1 cellular context compared by ENCODE assay signal in genomic region chr15:90994417-90995311, GRCh38.
TF ChIP-seq lines count a peak whose summit lies in the region.

TSS of gene PRC1 (minus strand) at chr15:90994535. CDS start at chr15:90994417, 118 bp downstream.

TF ChIP-seq in HepG2, 621 proteins besides CTCF, POLR2A, EP300 and RAD21 (continued from another document and continues in another):
- TF ChIP-seq, protein P1, sequence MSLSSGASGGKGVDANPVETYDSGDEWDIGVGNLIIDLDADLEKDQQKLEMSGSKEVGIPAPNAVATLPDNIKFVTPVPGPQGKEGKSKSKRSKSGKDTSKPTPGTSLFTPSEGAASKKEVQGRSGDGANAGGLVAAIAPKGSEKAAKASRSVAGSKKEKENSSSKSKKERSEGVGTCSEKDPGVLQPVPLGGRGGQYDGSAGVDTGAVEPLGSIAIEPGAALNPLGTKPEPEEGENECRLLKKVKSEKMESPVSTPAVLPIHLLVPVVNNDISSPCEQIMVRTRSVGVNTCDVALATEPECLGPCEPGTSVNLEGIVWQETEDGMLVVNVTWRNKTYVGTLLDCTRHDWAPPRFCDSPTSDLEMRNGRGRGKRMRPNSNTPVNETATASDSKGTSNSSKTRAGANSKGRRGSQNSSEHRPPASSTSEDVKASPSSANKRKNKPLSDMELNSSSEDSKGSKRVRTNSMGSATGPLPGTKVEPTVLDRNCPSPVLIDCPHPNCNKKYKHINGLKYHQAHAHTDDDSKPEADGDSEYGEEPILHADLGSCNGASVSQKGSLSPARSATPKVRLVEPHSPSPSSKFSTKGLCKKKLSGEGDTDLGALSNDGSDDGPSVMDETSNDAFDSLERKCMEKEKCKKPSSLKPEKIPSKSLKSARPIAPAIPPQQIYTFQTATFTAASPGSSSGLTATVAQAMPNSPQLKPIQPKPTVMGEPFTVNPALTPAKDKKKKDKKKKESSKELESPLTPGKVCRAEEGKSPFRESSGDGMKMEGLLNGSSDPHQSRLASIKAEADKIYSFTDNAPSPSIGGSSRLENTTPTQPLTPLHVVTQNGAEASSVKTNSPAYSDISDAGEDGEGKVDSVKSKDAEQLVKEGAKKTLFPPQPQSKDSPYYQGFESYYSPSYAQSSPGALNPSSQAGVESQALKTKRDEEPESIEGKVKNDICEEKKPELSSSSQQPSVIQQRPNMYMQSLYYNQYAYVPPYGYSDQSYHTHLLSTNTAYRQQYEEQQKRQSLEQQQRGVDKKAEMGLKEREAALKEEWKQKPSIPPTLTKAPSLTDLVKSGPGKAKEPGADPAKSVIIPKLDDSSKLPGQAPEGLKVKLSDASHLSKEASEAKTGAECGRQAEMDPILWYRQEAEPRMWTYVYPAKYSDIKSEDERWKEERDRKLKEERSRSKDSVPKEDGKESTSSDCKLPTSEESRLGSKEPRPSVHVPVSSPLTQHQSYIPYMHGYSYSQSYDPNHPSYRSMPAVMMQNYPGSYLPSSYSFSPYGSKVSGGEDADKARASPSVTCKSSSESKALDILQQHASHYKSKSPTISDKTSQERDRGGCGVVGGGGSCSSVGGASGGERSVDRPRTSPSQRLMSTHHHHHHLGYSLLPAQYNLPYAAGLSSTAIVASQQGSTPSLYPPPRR (CRISPR knock-in tag; IDR thresholded peaks at IDR 0.05; ENCODE audit: borderline replicate concordance): no peak; the same call in 1 of the 2 replicates
- peak; percentile 57; the same call in 1 of the 2 replicates for TF ChIP-seq PITX1 (CRISPR knock-in tag; IDR thresholded peaks at IDR 0.05)
- TF ChIP-seq NAIF1 (CRISPR knock-in tag; IDR thresholded peaks at IDR 0.05; ENCODE audit: borderline replicate concordance): no peak
- TF ChIP-seq, protein P2, sequence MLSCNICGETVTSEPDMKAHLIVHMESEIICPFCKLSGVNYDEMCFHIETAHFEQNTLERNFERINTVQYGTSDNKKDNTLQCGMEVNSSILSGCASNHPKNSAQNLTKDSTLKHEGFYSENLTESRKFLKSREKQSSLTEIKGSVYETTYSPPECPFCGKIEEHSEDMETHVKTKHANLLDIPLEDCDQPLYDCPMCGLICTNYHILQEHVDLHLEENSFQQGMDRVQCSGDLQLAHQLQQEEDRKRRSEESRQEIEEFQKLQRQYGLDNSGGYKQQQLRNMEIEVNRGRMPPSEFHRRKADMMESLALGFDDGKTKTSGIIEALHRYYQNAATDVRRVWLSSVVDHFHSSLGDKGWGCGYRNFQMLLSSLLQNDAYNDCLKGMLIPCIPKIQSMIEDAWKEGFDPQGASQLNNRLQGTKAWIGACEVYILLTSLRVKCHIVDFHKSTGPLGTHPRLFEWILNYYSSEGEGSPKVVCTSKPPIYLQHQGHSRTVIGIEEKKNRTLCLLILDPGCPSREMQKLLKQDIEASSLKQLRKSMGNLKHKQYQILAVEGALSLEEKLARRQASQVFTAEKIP (CRISPR knock-in tag; IDR thresholded peaks at IDR 0.05; ENCODE audit: borderline replicate concordance): no peak
- TF ChIP-seq HIVEP1 (CRISPR knock-in tag; IDR thresholded peaks at IDR 0.05): peak; percentile 92
- TF ChIP-seq, protein P3, sequence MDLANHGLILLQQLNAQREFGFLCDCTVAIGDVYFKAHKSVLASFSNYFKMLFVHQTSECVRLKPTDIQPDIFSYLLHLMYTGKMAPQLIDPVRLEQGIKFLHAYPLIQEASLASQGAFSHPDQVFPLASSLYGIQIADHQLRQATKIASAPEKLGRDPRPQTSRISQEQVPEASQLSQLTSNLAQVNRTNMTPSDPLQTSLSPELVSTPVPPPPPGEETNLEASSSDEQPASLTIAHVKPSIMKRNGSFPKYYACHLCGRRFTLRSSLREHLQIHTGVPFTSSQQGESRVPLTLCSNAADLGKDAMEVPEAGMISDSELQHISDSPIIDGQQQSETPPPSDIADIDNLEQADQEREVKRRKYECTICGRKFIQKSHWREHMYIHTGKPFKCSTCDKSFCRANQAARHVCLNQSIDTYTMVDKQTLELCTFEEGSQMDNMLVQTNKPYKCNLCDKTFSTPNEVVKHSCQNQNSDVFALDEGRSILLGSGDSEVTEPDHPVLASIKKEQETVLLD (CRISPR knock-in tag; IDR thresholded peaks at IDR 0.05; ENCODE audit: low read depth): peak; percentile 13; the same call in 1 of the 2 replicates
- TF ChIP-seq ZNF225 (CRISPR knock-in tag; IDR thresholded peaks at IDR 0.05): no peak; the same call in 1 of the 2 replicates
- TF ChIP-seq ZNF124 (CRISPR knock-in tag; IDR thresholded peaks at IDR 0.05): no peak
- TF ChIP-seq ZNF160 (CRISPR knock-in tag; IDR thresholded peaks at IDR 0.05): 0 out of 2 replicates have a peak, but pooled peaks have one; percentile 59
- TF ChIP-seq, protein P4, sequence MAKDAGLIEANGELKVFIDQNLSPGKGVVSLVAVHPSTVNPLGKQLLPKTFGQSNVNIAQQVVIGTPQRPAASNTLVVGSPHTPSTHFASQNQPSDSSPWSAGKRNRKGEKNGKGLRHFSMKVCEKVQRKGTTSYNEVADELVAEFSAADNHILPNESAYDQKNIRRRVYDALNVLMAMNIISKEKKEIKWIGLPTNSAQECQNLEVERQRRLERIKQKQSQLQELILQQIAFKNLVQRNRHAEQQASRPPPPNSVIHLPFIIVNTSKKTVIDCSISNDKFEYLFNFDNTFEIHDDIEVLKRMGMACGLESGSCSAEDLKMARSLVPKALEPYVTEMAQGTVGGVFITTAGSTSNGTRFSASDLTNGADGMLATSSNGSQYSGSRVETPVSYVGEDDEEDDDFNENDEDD (CRISPR knock-in tag; IDR thresholded peaks at IDR 0.05; ENCODE audit: borderline replicate concordance): peak; percentile 98
- TF ChIP-seq, protein P5, sequence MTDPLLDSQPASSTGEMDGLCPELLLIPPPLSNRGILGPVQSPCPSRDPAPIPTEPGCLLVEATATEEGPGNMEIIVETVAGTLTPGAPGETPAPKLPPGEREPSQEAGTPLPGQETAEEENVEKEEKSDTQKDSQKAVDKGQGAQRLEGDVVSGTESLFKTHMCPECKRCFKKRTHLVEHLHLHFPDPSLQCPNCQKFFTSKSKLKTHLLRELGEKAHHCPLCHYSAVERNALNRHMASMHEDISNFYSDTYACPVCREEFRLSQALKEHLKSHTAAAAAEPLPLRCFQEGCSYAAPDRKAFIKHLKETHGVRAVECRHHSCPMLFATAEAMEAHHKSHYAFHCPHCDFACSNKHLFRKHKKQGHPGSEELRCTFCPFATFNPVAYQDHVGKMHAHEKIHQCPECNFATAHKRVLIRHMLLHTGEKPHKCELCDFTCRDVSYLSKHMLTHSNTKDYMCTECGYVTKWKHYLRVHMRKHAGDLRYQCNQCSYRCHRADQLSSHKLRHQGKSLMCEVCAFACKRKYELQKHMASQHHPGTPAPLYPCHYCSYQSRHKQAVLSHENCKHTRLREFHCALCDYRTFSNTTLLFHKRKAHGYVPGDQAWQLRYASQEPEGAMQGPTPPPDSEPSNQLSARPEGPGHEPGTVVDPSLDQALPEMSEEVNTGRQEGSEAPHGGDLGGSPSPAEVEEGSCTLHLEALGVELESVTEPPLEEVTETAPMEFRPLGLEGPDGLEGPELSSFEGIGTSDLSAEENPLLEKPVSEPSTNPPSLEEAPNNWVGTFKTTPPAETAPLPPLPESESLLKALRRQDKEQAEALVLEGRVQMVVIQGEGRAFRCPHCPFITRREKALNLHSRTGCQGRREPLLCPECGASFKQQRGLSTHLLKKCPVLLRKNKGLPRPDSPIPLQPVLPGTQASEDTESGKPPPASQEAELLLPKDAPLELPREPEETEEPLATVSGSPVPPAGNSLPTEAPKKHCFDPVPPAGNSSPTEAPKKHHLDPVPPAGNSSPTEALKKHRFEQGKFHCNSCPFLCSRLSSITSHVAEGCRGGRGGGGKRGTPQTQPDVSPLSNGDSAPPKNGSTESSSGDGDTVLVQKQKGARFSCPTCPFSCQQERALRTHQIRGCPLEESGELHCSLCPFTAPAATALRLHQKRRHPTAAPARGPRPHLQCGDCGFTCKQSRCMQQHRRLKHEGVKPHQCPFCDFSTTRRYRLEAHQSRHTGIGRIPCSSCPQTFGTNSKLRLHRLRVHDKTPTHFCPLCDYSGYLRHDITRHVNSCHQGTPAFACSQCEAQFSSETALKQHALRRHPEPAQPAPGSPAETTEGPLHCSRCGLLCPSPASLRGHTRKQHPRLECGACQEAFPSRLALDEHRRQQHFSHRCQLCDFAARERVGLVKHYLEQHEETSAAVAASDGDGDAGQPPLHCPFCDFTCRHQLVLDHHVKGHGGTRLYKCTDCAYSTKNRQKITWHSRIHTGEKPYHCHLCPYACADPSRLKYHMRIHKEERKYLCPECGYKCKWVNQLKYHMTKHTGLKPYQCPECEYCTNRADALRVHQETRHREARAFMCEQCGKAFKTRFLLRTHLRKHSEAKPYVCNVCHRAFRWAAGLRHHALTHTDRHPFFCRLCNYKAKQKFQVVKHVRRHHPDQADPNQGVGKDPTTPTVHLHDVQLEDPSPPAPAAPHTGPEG (CRISPR knock-in tag; IDR thresholded peaks at IDR 0.05): peak; percentile 82; the same call in 1 of the 2 replicates
- peak; percentile 20 for TF ChIP-seq YY1 (IDR thresholded peaks at IDR 0.05; ENCODE audit: insufficient read depth, insufficient replicate concordance, low read depth, low read length)
- TF ChIP-seq FOXA3 (CRISPR knock-in tag; IDR thresholded peaks at IDR 0.05): peak; percentile 33; the same call in 1 of the 2 replicates
- TF ChIP-seq NFKB2 (CRISPR knock-in tag; IDR thresholded peaks at IDR 0.05; ENCODE audit: borderline replicate concordance): peak; percentile 80; the same call in 1 of the 2 replicates
- TF ChIP-seq ZNF605 (CRISPR knock-in tag; IDR thresholded peaks at IDR 0.05): peak; percentile 60; the same call in 1 of the 2 replicates
- no peak for TF ChIP-seq FOXP1 (IDR thresholded peaks at IDR 0.05)
- peak; percentile 4; the same call in 1 of the 2 replicates for TF ChIP-seq FOXP1 (CRISPR knock-in tag; IDR thresholded peaks at IDR 0.05)
- no peak for TF ChIP-seq ZBTB44 (CRISPR knock-in tag; IDR thresholded peaks at IDR 0.05)
- TF ChIP-seq ATAD3A (CRISPR knock-in tag; IDR thresholded peaks at IDR 0.05): no peak
- no peak for TF ChIP-seq CERS6 (CRISPR knock-in tag; IDR thresholded peaks at IDR 0.05)
- peak; percentile 78; the same call in 1 of the 2 replicates for TF ChIP-seq ZNF205 (CRISPR knock-in tag; IDR thresholded peaks at IDR 0.05)
- TF ChIP-seq ZNF614 (CRISPR knock-in tag; IDR thresholded peaks at IDR 0.05; ENCODE audit: borderline replicate concordance): 0 out of 2 replicates have a peak, but pooled peaks have one; percentile 31
- peak; percentile 79 for TF ChIP-seq XRCC5 (optimal IDR thresholded peaks at IDR 0.05; ENCODE audit: low read length)
- TF ChIP-seq PAWR (CRISPR knock-in tag; IDR thresholded peaks at IDR 0.05; ENCODE audit: borderline replicate concordance): no peak
- no peak for TF ChIP-seq ZNF333 (CRISPR knock-in tag; IDR thresholded peaks at IDR 0.05; ENCODE audit: borderline replicate concordance)
- TF ChIP-seq ZNF256 (CRISPR knock-in tag; conservative IDR thresholded peaks at IDR 0.05): 0 out of 2 replicates have a peak, but pooled peaks have one; percentile 42
- no peak for TF ChIP-seq ZNF468 (CRISPR knock-in tag; IDR thresholded peaks at IDR 0.05)
- TF ChIP-seq ZNF543 (CRISPR knock-in tag; IDR thresholded peaks at IDR 0.05): peak; percentile 93
- 0 out of 2 replicates have a peak, but pooled peaks have one; percentile 29 for TF ChIP-seq CAMTA2 (CRISPR knock-in tag; IDR thresholded peaks at IDR 0.05; ENCODE audit: borderline replicate concordance)
- TF ChIP-seq SRF (IDR thresholded peaks at IDR 0.05; ENCODE audit: low read depth, low read length): peak; percentile 37; the same call in 1 of the 2 replicates
- TF ChIP-seq, protein P6, sequence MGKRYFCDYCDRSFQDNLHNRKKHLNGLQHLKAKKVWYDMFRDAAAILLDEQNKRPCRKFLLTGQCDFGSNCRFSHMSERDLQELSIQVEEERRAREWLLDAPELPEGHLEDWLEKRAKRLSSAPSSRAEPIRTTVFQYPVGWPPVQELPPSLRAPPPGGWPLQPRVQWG (CRISPR knock-in tag; IDR thresholded peaks at IDR 0.05; ENCODE audit: borderline replicate concordance, low read depth): no peak
- TF ChIP-seq ZNF350 (CRISPR knock-in tag; IDR thresholded peaks at IDR 0.05; ENCODE audit: borderline replicate concordance, low read depth): peak; percentile 82
- peak; percentile 95; the same call in 1 of the 2 replicates for TF ChIP-seq CCDC6 (CRISPR knock-in tag; IDR thresholded peaks at IDR 0.05)
- peak; percentile 91 for TF ChIP-seq KMT2A (CRISPR knock-in tag; IDR thresholded peaks at IDR 0.05)
- peak; percentile 94 for TF ChIP-seq HDAC1 (CRISPR knock-in tag; IDR thresholded peaks at IDR 0.05)
- no peak for TF ChIP-seq MBD4 (IDR thresholded peaks at IDR 0.05; ENCODE audit: borderline replicate concordance, low read length)
- no peak; the same call in 1 of the 2 replicates for TF ChIP-seq FOXJ3 (CRISPR knock-in tag; IDR thresholded peaks at IDR 0.05; ENCODE audit: borderline replicate concordance)
- TF ChIP-seq RXRA (CRISPR knock-in tag; IDR thresholded peaks at IDR 0.05): peak; percentile 76; the same call in 1 of the 2 replicates
- peak; percentile 64 for TF ChIP-seq MNT (IDR thresholded peaks at IDR 0.05)
- TF ChIP-seq ZNF180 (CRISPR knock-in tag; IDR thresholded peaks at IDR 0.05; ENCODE audit: borderline replicate concordance, low read depth): no peak
- peak; percentile 22; the same call in 1 of the 2 replicates for TF ChIP-seq HCFC1 (IDR thresholded peaks at IDR 0.05; ENCODE audit: low read depth, low read length)
